ENCODE assay signal across 5 cellular contexts in genomic region chr9:131339212-131339611, GRCh38. TPM values are rescaled to one million over a fixed set of nuclear protein-coding genes. Genes with fewer than 3 reads are reported as not detected.
"Had no signal": no experiment of that assay in that cellular context is flagged by ENCODE, and none has a peak within 500 bp of the region (broad histone marks: within the 10 kb centered on the region; RNA-seq: fewer than 3 reads in every experiment).

No MANE protein-coding gene starts in this region.

RNA-seq across cellular contexts. Expression of gene PLPP7, which starts 49.7 kb away (rescaled TPM):
- total RNA-seq: activated T-cell treated with anti-CD3 and anti-CD28 coated beads, Interleukin-2, amount 50 U/mL, for 4 hours; activated T-helper 1 cell treated with anti-CD3 and anti-CD28 coated beads, Interleukin-12 subunit alpha, Interleukin-12 subunit beta, Interleukin-2, Interleukin-4 antibody, amounts not matched to agents 30 ng/mL and 10 ng/mL and 1 ng/mL, durations not matched to agents 14 hours and 24 hours and 36 hours; activated T-helper 17 cell treated with anti-CD3 and anti-CD28 coated beads, Interleukin-2, amount 50 U/mL, for 72 hours; activated T-helper 2 cell treated with anti-CD3 and anti-CD28 coated beads, Interferon-gamma antibody, Interleukin-2, Interleukin-4, amounts not matched to agents 10 μg/mL and 5 μg/mL and 100 μg/mL, durations not matched to agents 14 hours and 24 hours and 36 hours; bronchial epithelial cell had no signal
